In the genomic region with DNA sequence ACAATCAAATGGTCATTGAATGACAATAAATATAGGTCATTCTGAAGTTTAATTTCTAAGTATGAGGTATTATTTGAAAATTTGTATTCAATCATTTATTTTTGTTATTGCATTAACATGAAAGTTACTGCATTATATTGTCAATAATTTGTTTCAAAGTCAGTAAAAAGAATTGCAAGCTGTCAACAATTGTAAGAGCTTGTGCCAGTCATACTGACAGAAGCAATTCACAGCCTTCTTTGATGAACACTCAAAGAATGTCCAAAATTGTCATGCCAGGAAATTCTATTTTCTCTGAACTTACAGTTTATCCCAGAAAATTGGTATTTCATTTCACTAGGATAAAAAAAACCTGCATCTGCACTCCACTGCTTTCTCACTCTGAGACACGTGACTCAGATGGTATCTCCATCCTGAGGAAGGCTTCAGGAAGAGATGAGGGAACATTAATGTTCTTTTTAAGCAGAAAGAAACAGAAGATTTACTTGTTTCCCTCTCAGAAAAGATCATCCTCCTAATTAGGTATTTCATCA, we compare ENCODE assay signal across 14 cellular contexts.
DNase-seq lines count a peak whose midpoint lies in the region; ATAC-seq and TF ChIP-seq lines count a peak whose summit lies in the region.
"Had no signal": no experiment of that assay in that cellular context is flagged by ENCODE, and none has a peak within 500 bp of the region (broad histone marks: within the 10 kb centered on the region; RNA-seq: fewer than 3 reads in every experiment).

No MANE protein-coding gene starts in this region.

- H3K79me2 ChIP-seq in osteoblast (ENCODE audit: insufficient read depth, low read length): no peaks in the 10 kb centered on the region

- peak overlapping the region; percentile 4 for H2AFZ ChIP-seq in osteoblast (ENCODE audit: low read length)
- H2AFZ ChIP-seq: GM23248 had no signal

- in situ Hi-C loops in GM13977 (cut with MboI; ENCODE audit: low pct_unique_long_range_greater_than_20kb, low sequenced_read_pairs, unreplicated experiment): no loop called here

- TF ChIP-seq CTCF in osteoblast (IDR thresholded peaks at IDR 0.05; ENCODE audit: extremely low read depth, low read depth, low read length) (no peak), GM13977 (IDR thresholded peaks at IDR 0.05; ENCODE audit: extremely low read depth, insufficient read depth, missing control alignments) (no peak), prostate gland (IDR thresholded peaks at IDR 0.05) (no peak)

- H3K4me1 ChIP-seq in osteoblast (ENCODE audit: insufficient read depth, low read length): no peaks in the 10 kb centered on the region
- H3K4me1 ChIP-seq in prostate gland (replicated peaks): no peaks in the 10 kb centered on the region

- WGBS in prostate gland: 38% methylated on average over 1 of the region's 1 CpG

- peak overlapping the region; percentile 9 for H3K27ac ChIP-seq in caudate nucleus (ENCODE audit: low read depth, low read length)
- H3K27ac ChIP-seq in osteoblast (ENCODE audit: low read depth, low read length): no peak overlapping the region
- no peak overlapping the region for H3K27ac ChIP-seq in prostate gland
- H3K27ac ChIP-seq: GM23248 had no signal

- H3K4me3 ChIP-seq in osteoblast (ENCODE audit: insufficient read depth, low read length): no peak overlapping the region
- H3K4me3 ChIP-seq in prostate gland: no peak overlapping the region
- H3K4me3 ChIP-seq: GM23248 had no signal

- H4K20me1 ChIP-seq in osteoblast (ENCODE audit: insufficient read depth, low read length): no peaks in the 10 kb centered on the region

- ATAC-seq in left ventricle myocardium superior: no peak

- intact Hi-C loops in prostate gland (cut with DNase I) (no loop called here), left ventricle myocardium superior (cut with micrococcal nuclease) (no loop called here)

- TF ChIP-seq POLR2A in prostate gland (IDR thresholded peaks at IDR 0.05): no peak

- H3K36me3 ChIP-seq in osteoblast (ENCODE audit: insufficient read depth, low read length) (no peaks in the 10 kb centered on the region), prostate gland (no peaks in the 10 kb centered on the region)
- H3K36me3 ChIP-seq: BE2C had no signal

- H3K27me3 ChIP-seq in osteoblast (ENCODE audit: insufficient read depth, low read length) (no peaks in the 10 kb centered on the region), prostate gland (replicated peaks; ENCODE audit: insufficient read depth) (no peaks in the 10 kb centered on the region)
- H3K27me3 ChIP-seq: BE2C had no signal

- DNase-seq in caudate nucleus (lab: John Stamatoyannopoulos, UW): no peak
- peak; percentile 47 for DNase-seq in globus pallidus (ENCODE audit: low spot score)
- DNase-seq in osteoblast (ENCODE audit: insufficient read length, low spot score, missing footprints): no peak
- no peak for DNase-seq in GM13977 (ENCODE audit: low spot score)
- no peak for DNase-seq in prostate gland (ENCODE audit: low spot score)
- DNase-seq in HUDEP-2 (lab: John Stamatoyannopoulos, UW; ENCODE audit: unreplicated experiment in 76 of 76): no peak
- DNase-seq in left ventricle myocardium superior: no peak
- DNase-seq: ACHN; BE2C; CD4-positive, CD25-positive, alpha-beta regulatory T cell; CD8-positive, alpha-beta memory T cell; COR-L47; GM23248; HCEC 1CT had no signal

- no peaks in the 10 kb centered on the region for H3K9me3 ChIP-seq in osteoblast (ENCODE audit: low read depth, low read length)
- no peaks in the 10 kb centered on the region for H3K9me3 ChIP-seq in prostate gland
- H3K9me3 ChIP-seq: BE2C had no signal

- no peak overlapping the region for H3K4me2 ChIP-seq in osteoblast (ENCODE audit: insufficient read depth, low read length)
